In the genomic region with DNA sequence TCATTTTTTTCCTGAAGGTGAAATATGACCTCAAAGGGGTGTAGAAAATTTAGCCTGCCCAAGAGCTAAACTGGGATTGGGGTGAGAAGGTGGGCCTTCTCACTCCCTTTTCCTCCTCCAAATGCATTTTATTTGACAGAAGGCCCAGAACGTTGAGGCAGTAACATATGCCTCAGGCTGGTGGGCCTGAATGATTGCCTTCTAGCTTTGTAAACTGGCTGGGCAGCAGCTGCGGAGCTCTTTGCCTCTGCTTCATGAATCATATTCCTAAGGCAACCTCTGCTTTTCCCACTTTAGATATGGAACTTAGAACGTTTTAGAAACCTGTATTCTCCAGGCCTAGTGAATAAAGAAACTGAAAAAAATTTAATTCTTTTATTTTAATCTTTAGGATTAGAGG, we compare ENCODE assay signal across 29 cellular contexts. TPM values are rescaled to one million over a fixed set of nuclear protein-coding genes. Genes with fewer than 3 reads are reported as not detected.
"Had no signal": no experiment of that assay in that cellular context is flagged by ENCODE, and none has a peak within 500 bp of the region (broad histone marks: within the 10 kb centered on the region; RNA-seq: fewer than 3 reads in every experiment).

No MANE protein-coding gene starts in this region.

- H3K9me3 ChIP-seq: esophagus muscularis mucosa, gastroesophageal sphincter, heart right ventricle, left lung, mucosa of descending colon, psoas muscle, suprapubic skin, transverse colon, upper lobe of right lung, uterus had no signal

- FAIRE-seq: islet of Langerhans, small intestine had no signal

- ATAC-seq: foreskin keratinocyte, heart right ventricle, left cardiac atrium, left lung, mucosa of descending colon, psoas muscle, right cardiac atrium had no signal

- H3K27me3 ChIP-seq: foreskin keratinocyte, gastroesophageal sphincter, uterus had no signal

- DNase-seq: effector CD8-positive, alpha-beta T cell; endodermal cell; foreskin keratinocyte; heart right ventricle; hippocampal formation; left cardiac atrium; left lung; mesenchymal stem cell; mucosa of descending colon; naive B cell; psoas muscle; small intestine; stimulated activated CD4-positive, alpha-beta T cell treated with anti-CD3 and anti-CD28 coated beads, Interleukin-1b, Interleukin-23, amount 100 ng/mL, for 48 hours; stimulated activated CD4-positive, alpha-beta T cell treated with anti-CD3 and anti-CD28 coated beads, Interleukin-4, amount 100 ng/mL, for 1 hour; stimulated activated CD8-positive, alpha-beta memory T cell treated with anti-CD3 and anti-CD28 coated beads, Interleukin-4, amount 100 ng/mL, for 48 hours; stimulated activated naive CD4-positive, alpha-beta T cell; stimulated activated naive CD8-positive, alpha-beta T cell treated with anti-CD3 and anti-CD28 coated beads, Interleukin-15, amount 100 ng/mL, for 72 hours; transverse colon; upper lobe of right lung; uterus had no signal

- H3K36me3 ChIP-seq: esophagus muscularis mucosa, gastroesophageal sphincter, heart right ventricle, left lung, suprapubic skin, transverse colon, upper lobe of right lung, uterus had no signal

- H3K27ac Mint-ChIP-seq: endodermal cell; mesothelial cell of epicardium; stimulated activated naive CD8-positive, alpha-beta T cell treated with anti-CD3 and anti-CD28 coated beads, Interleukin-15, amount 100 ng/mL, for 72 hours had no signal

- H3K36me3 Mint-ChIP-seq: natural killer cell treated with Interleukin-12 subunit alpha and Interleukin-12 subunit beta and Interleukin-15 and Interleukin-18, amount 100 ng/mL, for 72 hours had no signal

- H3K4me3 ChIP-seq: esophagus muscularis mucosa, gastroesophageal sphincter, heart right ventricle, left lung, mucosa of descending colon, psoas muscle, suprapubic skin, transverse colon, upper lobe of right lung, uterus had no signal

- H3K9me3 Mint-ChIP-seq: endodermal cell; mesothelial cell of epicardium; naive B cell; natural killer cell treated with Interleukin-12 subunit alpha and Interleukin-12 subunit beta and Interleukin-15 and Interleukin-18, amount 100 ng/mL, for 72 hours; stimulated activated naive CD8-positive, alpha-beta T cell treated with anti-CD3 and anti-CD28 coated beads, Interleukin-15, amount 100 ng/mL, for 72 hours had no signal

- H3K4me1 ChIP-seq: left lung, psoas muscle, suprapubic skin, upper lobe of right lung, uterus had no signal

- H3K4me1 Mint-ChIP-seq: endodermal cell had no signal

- H3K27ac ChIP-seq: esophagus muscularis mucosa, foreskin keratinocyte, gastroesophageal sphincter, heart right ventricle, left lung, psoas muscle, suprapubic skin, transverse colon, upper lobe of right lung, uterus had no signal

- H3K4me3 Mint-ChIP-seq: endodermal cell; mesothelial cell of epicardium; neural crest cell; stimulated activated naive CD8-positive, alpha-beta T cell treated with anti-CD3 and anti-CD28 coated beads, Interleukin-15, amount 100 ng/mL, for 72 hours had no signal

RNA-seq across cellular contexts. Expression of a gene that starts 11.3 kb away (rescaled TPM):
- total RNA-seq: endodermal cell had no signal

RNA-seq across cellular contexts. Expression of a gene that starts 57.9 kb away (rescaled TPM):
- total RNA-seq: left cardiac atrium; lung microvascular endothelial cell; natural killer cell treated with Interleukin-12 subunit alpha and Interleukin-12 subunit beta and Interleukin-15 and Interleukin-18, amount 100 ng/mL, for 72 hours; neural crest cell; right cardiac atrium; upper lobe of right lung had no signal
- polyA plus RNA-seq: psoas muscle, right cardiac atrium had no signal
